19 cellular contexts compared by ENCODE assay signal in the genomic region with DNA sequence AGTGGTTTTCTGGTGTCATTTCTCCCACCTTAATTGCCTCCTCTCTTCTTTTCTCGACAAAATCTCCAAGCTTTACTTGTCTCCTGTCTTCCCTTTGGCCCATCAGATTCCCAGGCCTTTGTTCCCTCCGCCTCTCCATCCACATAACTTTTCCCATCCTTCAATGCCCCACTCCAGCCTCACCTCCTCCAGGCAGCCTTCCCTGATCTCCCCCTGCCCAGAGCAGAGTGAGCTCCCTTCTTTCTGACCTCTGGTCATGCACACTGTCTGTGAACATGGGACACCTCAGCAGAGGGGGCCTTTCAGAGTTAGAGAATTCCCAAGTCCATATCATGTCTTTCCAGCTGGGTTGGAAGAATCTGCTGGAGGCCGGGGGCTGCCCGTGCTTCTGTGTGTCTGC. TPM values are rescaled to one million over a fixed set of nuclear protein-coding genes. Genes with fewer than 3 reads are reported as not detected.
DNase-seq lines count a peak whose midpoint lies in the region; ATAC-seq and TF ChIP-seq lines count a peak whose summit lies in the region.
"Had no signal": no experiment of that assay in that cellular context is flagged by ENCODE, and none has a peak within 500 bp of the region (broad histone marks: within the 10 kb centered on the region; RNA-seq: fewer than 3 reads in every experiment).

No MANE protein-coding gene starts in this region.

- peaks cover 7% of the 10 kb centered on the region for H3F3A ChIP-seq in OCI-LY1 (ENCODE audit: insufficient read depth, low read length)
- no peaks in the 10 kb centered on the region for H3F3A ChIP-seq in PC-3 (ENCODE audit: low read length, unreplicated experiment)

- no peak overlapping the region for H3K4me3 Mint-ChIP-seq in Calu3 (ENCODE audit: low read depth, unreplicated experiment)
- H3K4me3 Mint-ChIP-seq in stimulated activated memory B cell treated with anti-CD40 and anti-IgM and Interleukin-4, amounts not matched to agents 10 μg/mL and 1 μg/mL and 100 μg/mL, for 72 hours, result no peak overlapping the region
- H3K4me3 Mint-ChIP-seq: activated CD4-positive, alpha-beta T cell treated with anti-CD3 and anti-CD28 coated beads, Interleukin-2, amount 10 ng/mL, durations not matched to agents 7 days and 5 days; activated naive CD8-positive, alpha-beta T cell had no signal

- H3K27ac ChIP-seq in OCI-LY1 (ENCODE audit: low read depth, low read length, poor library complexity, severe bottlenecking) (peak overlapping the region; percentile 97), lower lobe of right lung (peak overlapping the region; percentile 41), PC-3 (ENCODE audit: low read length) (no peak overlapping the region)
- H3K27ac ChIP-seq: epithelial cell of prostate, upper lobe of right lung had no signal

- H3K4me1 ChIP-seq in OCI-LY1 (ENCODE audit: insufficient read depth, low read length, severe bottlenecking) (peaks cover 65% of the 10 kb centered on the region), lower lobe of right lung (peaks cover 8% of the 10 kb centered on the region), PC-3 (ENCODE audit: insufficient read depth, low read length) (peaks cover 16% of the 10 kb centered on the region)

- H3K9me2 ChIP-seq in OCI-LY1 (ENCODE audit: low read depth, low read length) (no peaks in the 10 kb centered on the region), PC-3 (replicated peaks; ENCODE audit: low read length) (no peaks in the 10 kb centered on the region)

- H3K4me2 ChIP-seq in OCI-LY1 (ENCODE audit: low read length) (peak overlapping the region; percentile 56), PC-3 (ENCODE audit: low read length) (no peak overlapping the region)

- H3K27me3 ChIP-seq in OCI-LY1 (ENCODE audit: insufficient read depth, low read length) (no peaks in the 10 kb centered on the region), lower lobe of right lung (ENCODE audit: low read depth) (no peaks in the 10 kb centered on the region), PC-3 (ENCODE audit: low read length) (no peaks in the 10 kb centered on the region)
- H3K27me3 ChIP-seq: brain microvascular endothelial cell, upper lobe of right lung had no signal

- TF ChIP-seq CTCF in Calu3 (IDR thresholded peaks at IDR 0.05; ENCODE audit: unreplicated experiment) (no peak), OCI-LY1 (IDR thresholded peaks at IDR 0.05; ENCODE audit: low read length) (no peak), lower lobe of right lung (IDR thresholded peaks at IDR 0.05) (no peak), PC-3 (conservative IDR thresholded peaks at IDR 0.05; ENCODE audit: low read depth, low read length) (no peak)

- H3K36me3 Mint-ChIP-seq in Calu3 (ENCODE audit: insufficient read depth, unreplicated experiment), result peaks cover 6% of the 10 kb centered on the region
- no peaks in the 10 kb centered on the region for H3K36me3 Mint-ChIP-seq in stimulated activated memory B cell treated with anti-CD40 and anti-IgM and Interleukin-4, amounts not matched to agents 10 μg/mL and 1 μg/mL and 100 μg/mL, for 72 hours
- H3K36me3 Mint-ChIP-seq: activated naive CD8-positive, alpha-beta T cell had no signal

- H3K9ac ChIP-seq in OCI-LY1 (ENCODE audit: low read length) (peak overlapping the region; percentile 54), PC-3 (ENCODE audit: low read length) (no peak overlapping the region)

- peaks cover 38% of the 10 kb centered on the region for H3K4me1 Mint-ChIP-seq in Calu3 (ENCODE audit: low read depth, unreplicated experiment)
- H3K4me1 Mint-ChIP-seq in stimulated activated memory B cell treated with anti-CD40 and anti-IgM and Interleukin-4, amounts not matched to agents 10 μg/mL and 1 μg/mL and 100 μg/mL, for 72 hours, result peaks cover 15% of the 10 kb centered on the region
- H3K4me1 Mint-ChIP-seq: activated CD4-positive, alpha-beta T cell treated with anti-CD3 and anti-CD28 coated beads, Interleukin-2, amount 10 ng/mL, durations not matched to agents 7 days and 5 days had no signal

- POLR2A ChIA-PET in PC-3 (lab: Charles Lee; ENCODE audit: unreplicated experiment), result no interaction called here

- BruUV-seq in Calu3 (replicated peaks; lab: Mats Ljungman, UMichigan) (no TSS peak), PC-3 (replicated peaks; lab: Mats Ljungman, UMichigan) (no TSS peak)

- no peak for DNase-seq in Calu3
- no peak for DNase-seq in lower lobe of right lung
- DNase-seq in dedifferentiated amniotic fluid mesenchymal stem cell (ENCODE audit: extremely low spot score), result no peak
- no peak for DNase-seq in PC-3
- DNase-seq in T-helper 2 cell, result no peak
- DNase-seq: activated CD4-positive, alpha-beta T cell treated with anti-CD3 and anti-CD28 coated beads, Interleukin-2, amount 10 ng/mL, durations not matched to agents 7 days and 5 days; COR-L47; NCI-H187 treated with DMSO at 0.1 percent for 48 hours; stimulated activated CD4-positive, alpha-beta T cell treated with anti-CD3 and anti-CD28 coated beads, Interleukin-2, amount 100 ng/mL, for 24 hours; stimulated activated naive CD4-positive, alpha-beta T cell treated with Interleukin-2 at 50 U/mL for 16 hours; SW 1271; upper lobe of right lung had no signal

- H3K9me3 ChIP-seq in OCI-LY1 (ENCODE audit: low read length) (peaks cover 5% of the 10 kb centered on the region; the same call in 1 of the 2 replicates), lower lobe of right lung (no peaks in the 10 kb centered on the region), PC-3 (ENCODE audit: low read length) (no peaks in the 10 kb centered on the region)
- H3K9me3 ChIP-seq: upper lobe of right lung had no signal

- ATAC-seq in lower lobe of right lung, result no peak
- no peak for ATAC-seq in stimulated activated memory B cell treated with anti-CD40 and anti-IgM and Interleukin-4, amounts not matched to agents 10 μg/mL and 1 μg/mL and 100 μg/mL, for 72 hours
- ATAC-seq in PC-3, result no peak

- H3K36me3 ChIP-seq in OCI-LY1 (ENCODE audit: insufficient read depth, low read length) (peaks cover 7% of the 10 kb centered on the region; the same call in 1 of the 2 replicates), lower lobe of right lung (no peaks in the 10 kb centered on the region), PC-3 (ENCODE audit: low read depth, low read length) (no peaks in the 10 kb centered on the region)
- H3K36me3 ChIP-seq: brain microvascular endothelial cell, upper lobe of right lung had no signal

- H2AFZ ChIP-seq in OCI-LY1 (ENCODE audit: low read length) (no peak overlapping the region), PC-3 (ENCODE audit: low read length) (no peak overlapping the region)

- no peaks in the 10 kb centered on the region for H3K79me2 ChIP-seq in OCI-LY1 (ENCODE audit: insufficient read depth, low read length)
- H3K79me2 ChIP-seq in PC-3 (ENCODE audit: low read length), result no peaks in the 10 kb centered on the region

- CTCF ChIA-PET in Calu3 (lab: Charles Lee) (no interaction called here), PC-3 (lab: Charles Lee) (no interaction called here)

- intact Hi-C loops in Calu3 (cut with micrococcal nuclease; ENCODE audit: unreplicated experiment), result no loop called here
- intact Hi-C loops in lower lobe of right lung (cut with DNase I), result no loop called here
- intact Hi-C loops in PC-3 (cut with micrococcal nuclease), result no loop called here

- H3K27me3 Mint-ChIP-seq in Calu3 (ENCODE audit: unreplicated experiment), result peaks cover 18% of the 10 kb centered on the region
- H3K27me3 Mint-ChIP-seq in stimulated activated memory B cell treated with anti-CD40 and anti-IgM and Interleukin-4, amounts not matched to agents 10 μg/mL and 1 μg/mL and 100 μg/mL, for 72 hours, result peaks cover 38% of the 10 kb centered on the region

- H3K27ac Mint-ChIP-seq in Calu3 (ENCODE audit: unreplicated experiment), result peak overlapping the region; percentile 72
- H3K27ac Mint-ChIP-seq in stimulated activated memory B cell treated with anti-CD40 and anti-IgM and Interleukin-4, amounts not matched to agents 10 μg/mL and 1 μg/mL and 100 μg/mL, for 72 hours, result peak overlapping the region; percentile 6
- H3K27ac Mint-ChIP-seq: activated CD4-positive, alpha-beta T cell treated with anti-CD3 and anti-CD28 coated beads, Interleukin-2, amount 10 ng/mL, durations not matched to agents 7 days and 5 days; activated naive CD8-positive, alpha-beta T cell had no signal

- H3K9me3 Mint-ChIP-seq in Calu3 (ENCODE audit: low read depth, unreplicated experiment), result peaks cover under 1% of the 10 kb centered on the region
- peaks cover under 1% of the 10 kb centered on the region for H3K9me3 Mint-ChIP-seq in stimulated activated memory B cell treated with anti-CD40 and anti-IgM and Interleukin-4, amounts not matched to agents 10 μg/mL and 1 μg/mL and 100 μg/mL, for 72 hours
- H3K9me3 Mint-ChIP-seq: activated CD4-positive, alpha-beta T cell treated with anti-CD3 and anti-CD28 coated beads, Interleukin-2, amount 10 ng/mL, durations not matched to agents 7 days and 5 days had no signal

- H4K20me1 ChIP-seq in OCI-LY1 (ENCODE audit: insufficient read depth, low read length) (no peaks in the 10 kb centered on the region), PC-3 (ENCODE audit: low read length) (no peaks in the 10 kb centered on the region)

- H3K4me3 ChIP-seq in OCI-LY1 (ENCODE audit: low read depth, low read length, poor library complexity, severe bottlenecking) (no peak overlapping the region), lower lobe of right lung (no peak overlapping the region), PC-3 (ENCODE audit: low read length) (no peak overlapping the region)
- H3K4me3 ChIP-seq: lung, upper lobe of right lung had no signal

RNA-seq across cellular contexts. Expression of gene SSUH2, which starts 14.6 kb away (rescaled TPM):
- total RNA-seq in Calu3 (2022), result 0.54 TPM in 1 of 2 replicates, not detected in the other
- not detected for total RNA-seq in lower lobe of right lung
- 0.44 TPM in 1 of 2 replicates, not detected in the other for total RNA-seq in PC-3 (2014; rRNA removed)
- total RNA-seq: activated CD4-positive, alpha-beta T cell treated with anti-CD3 and anti-CD28 coated beads, Interleukin-2, amount 10 ng/mL, durations not matched to agents 7 days and 5 days; fibroblast of villous mesenchyme; upper lobe of right lung had no signal
